Comparison of ENCODE assay signal across 10 cellular contexts in the genomic region with DNA sequence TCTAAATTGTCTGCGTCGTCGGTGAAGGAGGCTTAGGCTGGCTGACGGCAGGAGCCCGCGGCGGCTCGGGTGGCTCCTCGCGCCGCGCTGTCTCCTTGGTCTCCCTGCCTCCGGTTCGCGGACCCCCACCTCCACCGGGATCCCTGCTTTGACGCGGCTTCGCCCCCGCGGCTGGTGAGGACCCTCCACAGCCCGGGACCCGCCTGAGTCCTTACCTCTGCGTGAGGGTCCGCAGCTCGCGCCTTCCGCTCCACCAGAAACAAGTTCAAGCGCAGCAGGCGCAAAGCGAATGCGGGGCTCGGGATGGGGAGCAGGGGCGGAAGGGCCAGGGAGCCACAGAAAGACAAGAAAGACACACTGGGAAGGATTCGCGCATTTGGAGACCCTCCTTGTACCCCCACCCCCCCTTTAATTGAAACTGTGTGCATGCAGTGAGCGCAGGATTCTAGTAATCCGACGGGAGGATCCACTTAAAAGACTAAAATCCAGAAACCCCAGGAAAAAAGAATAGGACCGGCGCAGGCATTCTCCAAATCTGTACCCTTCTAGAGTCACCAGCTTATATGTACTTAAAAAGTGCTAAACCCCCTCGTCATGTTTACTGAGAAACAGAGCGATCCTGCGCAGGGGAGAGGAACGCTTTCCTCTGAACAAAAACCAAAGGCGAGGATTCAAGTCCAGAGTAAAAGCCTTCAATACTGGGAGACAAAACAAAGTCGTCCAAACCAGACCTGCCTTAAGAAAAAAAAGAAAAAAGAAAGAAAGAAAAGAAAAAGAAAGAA. TPM values are rescaled to one million over a fixed set of nuclear protein-coding genes. Genes with fewer than 3 reads are reported as not detected.
DNase-seq lines count a peak whose midpoint lies in the region; ATAC-seq, FAIRE-seq and TF ChIP-seq lines count a peak whose summit lies in the region.
"Had no signal": no experiment of that assay in that cellular context is flagged by ENCODE, and none has a peak within 500 bp of the region (broad histone marks: within the 10 kb centered on the region; RNA-seq: fewer than 3 reads in every experiment).

No MANE protein-coding gene starts in this region.

- peaks cover 69% of the 10 kb centered on the region for H3K27me3 Mint-ChIP-seq in GM23338 (ENCODE audit: insufficient read depth, low read depth, poor library complexity)

- H4K20me1 ChIP-seq in GM23338 (replicated peaks; ENCODE audit: insufficient read depth) (peaks cover 19% of the 10 kb centered on the region), keratinocyte (ENCODE audit: control insufficient read depth, extremely low read depth, insufficient read depth, low read length) (no peaks in the 10 kb centered on the region)

- no peaks in the 10 kb centered on the region; the same call in 2 of the 3 replicates for H3K36me3 Mint-ChIP-seq in GM23338 (ENCODE audit: low read depth)

- no peak overlapping the region for H3K27ac Mint-ChIP-seq in GM23338

- no peak for TF ChIP-seq CTCF in GM23338 (conservative IDR thresholded peaks at IDR 0.05; ENCODE audit: low read depth in 2 of 2)
- TF ChIP-seq CTCF in keratinocyte (optimal IDR thresholded peaks at IDR 0.05 in 1 of 3, IDR thresholded peaks at IDR 0.05 in 1 of 3, conservative IDR thresholded peaks at IDR 0.05 in 1 of 3; ENCODE audit: extremely low read depth in 1 of 3, insufficient read depth in 2 of 3, low read length in 3 of 3), result no peak
- no peak for TF ChIP-seq CTCF in spleen (IDR thresholded peaks at IDR 0.05 in 8 of 11, conservative IDR thresholded peaks at IDR 0.05 in 3 of 11)

- H3K9ac ChIP-seq in adipocyte (ENCODE audit: low read length) (peak overlapping the region; percentile 81), keratinocyte (ENCODE audit: control insufficient read depth, extremely low read depth, insufficient read depth, low read length) (peak overlapping the region; percentile 37)
- H3K9ac ChIP-seq: KMS-11 had no signal

- H3K27me3 ChIP-seq in GM23338 (ENCODE audit: insufficient read depth) (peaks cover 82% of the 10 kb centered on the region), adipocyte (replicated peaks; ENCODE audit: control insufficient read depth, insufficient read depth, low read length) (no peaks in the 10 kb centered on the region), keratinocyte (ENCODE audit: control insufficient read depth, extremely low read depth, insufficient read depth, low read length) (no peaks in the 10 kb centered on the region), spleen (replicated peaks in 1 of 7) (peaks cover 0 to 18% (median 0%) of the 10 kb centered on the region in 7 donors)

- H3K4me3 Mint-ChIP-seq in GM23338, result peak overlapping the region; percentile 79

- H3K4me1 ChIP-seq in GM23338 (ENCODE audit: insufficient read depth) (peaks cover 37% of the 10 kb centered on the region), adipocyte (ENCODE audit: control insufficient read depth, insufficient read depth, low read length) (peaks cover 67% of the 10 kb centered on the region), keratinocyte (ENCODE audit: control insufficient read depth, extremely low read depth, insufficient read depth, low read length) (peaks cover 24% of the 10 kb centered on the region), spleen (peaks cover 29 to 66% (median 53%) of the 10 kb centered on the region in 6 donors)

- peak; percentile 39 for DNase-seq in GM23338 (ENCODE audit: low spot score)
- DNase-seq in adipocyte (ENCODE audit: low read depth), result peak; percentile 45
- DNase-seq in keratinocyte (ENCODE audit: low read depth, low spot score), result no peak
- no peak for DNase-seq in spleen
- no peak for DNase-seq in activated CD4-positive, CD25-positive, alpha-beta regulatory T cell treated with anti-CD3 and anti-CD28 coated beads, Interleukin-2, amount 50 U/mL, for 72 hours
- DNase-seq in NCI-H2227 (lab: John Stamatoyannopoulos, UW; ENCODE audit: unreplicated experiment), result no peak
- DNase-seq in GM12891 (ENCODE audit: insufficient read length, low spot score), result no peak
- no peak for DNase-seq in NCI-H2171 (lab: John Stamatoyannopoulos, UW)
- DNase-seq: T1000 had no signal

- H3K4me2 ChIP-seq in GM23338 (peak overlapping the region; percentile 98), keratinocyte (ENCODE audit: control insufficient read depth, extremely low read depth, insufficient read depth, low read depth, low read length) (peak overlapping the region; percentile 66)
- H3K4me2 ChIP-seq: KMS-11 had no signal

- H3K4me3 ChIP-seq in GM23338 (peak overlapping the region; percentile 83), adipocyte (ENCODE audit: low read length) (peak overlapping the region; percentile 93), keratinocyte (ENCODE audit: control insufficient read depth in 2 of 3, extremely low read depth in 1 of 3, insufficient read depth in 2 of 3, low read depth in 1 of 3, low read length in 3 of 3) (peak overlapping the region in 2 of 3 experiments; percentile 5 to 44), spleen (peak overlapping the region; percentile 19 to 66 (median 40))

- no peak for TF ChIP-seq POLR2A in spleen (IDR thresholded peaks at IDR 0.05)
- TF ChIP-seq POLR2A in GM12891 (IDR thresholded peaks at IDR 0.05; ENCODE audit: low read depth, low read length), result no peak

- H3K36me3 ChIP-seq in GM23338 (ENCODE audit: insufficient read depth) (no peaks in the 10 kb centered on the region), adipocyte (ENCODE audit: control insufficient read depth, insufficient read depth, low read length, severe bottlenecking) (peaks cover 3% of the 10 kb centered on the region), keratinocyte (ENCODE audit: control insufficient read depth in 2 of 2, extremely low read depth in 1 of 2, insufficient read depth in 2 of 2, low read length in 2 of 2) (peaks cover 0 to 5% of the 10 kb centered on the region in 2 experiments), spleen (peaks cover 0 to 21% (median 10%) of the 10 kb centered on the region in 6 donors)

- WGBS in spleen, 5 donors, result 25 to 50% (median 31%) methylated on average over 41 to 47 of the region's 47 CpGs

- H3K4me1 Mint-ChIP-seq in GM23338, result peaks cover 42% of the 10 kb centered on the region

- intact Hi-C loops in spleen (cut with DNase I; ENCODE audit: low total_unique reads), result no loop called here

- FAIRE-seq in keratinocyte (lab: Jason Lieb, UNC) (no peak), GM12891 (lab: Jason Lieb, UNC) (no peak)

- H3K79me2 ChIP-seq in GM23338 (replicated peaks; ENCODE audit: insufficient read depth) (no peaks in the 10 kb centered on the region), keratinocyte (ENCODE audit: control insufficient read depth, insufficient read depth, low read length) (peaks cover 52% of the 10 kb centered on the region)

- H3K9me2 ChIP-seq in GM23338 (ENCODE audit: insufficient read depth), result no peaks in the 10 kb centered on the region

- no peaks in the 10 kb centered on the region for H3K9me3 Mint-ChIP-seq in GM23338

- ATAC-seq in GM23338, result peak; percentile 5

- dilution Hi-C loops in keratinocyte (cut with MboI; ENCODE audit: extremely low pct_ligation_motif_present, low sequenced_read_pairs), result no loop called here

- peaks cover 9% of the 10 kb centered on the region; the same call in 1 of the 2 replicates for H3F3A ChIP-seq in GM23338 (replicated peaks; ENCODE audit: low read depth)

- H3K9me3 ChIP-seq in adipocyte (ENCODE audit: control insufficient read depth, low read length) (no peaks in the 10 kb centered on the region), keratinocyte (ENCODE audit: control insufficient read depth, low read depth, low read length) (no peaks in the 10 kb centered on the region), spleen (no peaks in the 10 kb centered on the region)

- no peak overlapping the region for H3K27ac ChIP-seq in GM23338 (ENCODE audit: low read depth)
- H3K27ac ChIP-seq in keratinocyte (ENCODE audit: control insufficient read depth, insufficient read depth, low read length), result no peak overlapping the region
- H3K27ac ChIP-seq in spleen, result peak overlapping the region in 1 of 8 donors; percentile 40
- H3K27ac ChIP-seq: KMS-11 had no signal

- H2AFZ ChIP-seq in GM23338, result 0 out of 2 replicates have a peak overlapping the region, but pooled peaks have one; percentile 89
- peak overlapping the region; percentile 51 for H2AFZ ChIP-seq in keratinocyte (ENCODE audit: control insufficient read depth, low read length)

- no peaks in the 10 kb centered on the region for H3K9me1 ChIP-seq in keratinocyte (ENCODE audit: control insufficient read depth, extremely low read depth, insufficient read depth, low read length)

TF ChIP-seq in GM23338, 12 proteins besides CTCF, POLR2A, EP300 and RAD21 (continues in another document):
- TF ChIP-seq POLR2AphosphoS5 (IDR thresholded peaks at IDR 0.05; ENCODE audit: low read depth), result no peak

TF ChIP-seq in GM12891, 5 proteins besides CTCF, POLR2A, EP300 and RAD21 (continues in another document):
- TF ChIP-seq TAF1 (IDR thresholded peaks at IDR 0.05; ENCODE audit: low read depth, low read length) (no peak), POLR2AphosphoS5 (IDR thresholded peaks at IDR 0.05; ENCODE audit: low read depth, low read length) (no peak)

RNA-seq across cellular contexts. Expression of a gene that starts 3.8 kb away (rescaled TPM):
- total RNA-seq in GM23338 (2014; rRNA removed; shearing (Covaris generic)), result 1.5 TPM in 2 replicates
- polyA plus RNA-seq in GM23338 (2016; fragmentation: Nextera tagmentation; extraction: Ambion mirVana) (0.84 and 1.1 TPM in 2 replicates), keratinocyte (22.2 to 25.2 TPM (median 22.5 TPM) in 3 replicates), spleen (10 to 100 TPM; 11.1 to 16.8 (median 12.3) TPM)
- 8.2 TPM for polyA plus RNA-seq in keratinocyte (2011; ENCODE audit: low read depth)
- polyA plus RNA-seq in keratinocyte (2011; cell fraction: cytosol; rRNA removed), result 22.3 and 25.2 TPM in 2 replicates
- polyA plus RNA-seq in keratinocyte (2011; cell fraction: nucleus; rRNA removed), result 25.0 and 27.0 TPM in 2 replicates
- polyA plus RNA-seq in keratinocyte (2012; ENCODE audit: low replicate concordance), result 14.8 and 17.2 TPM in 2 replicates
- 14.9 to 30.2 TPM (median 28.5 TPM) in 3 replicates for polyA minus RNA-seq in keratinocyte
- polyA minus RNA-seq in keratinocyte (2011; cell fraction: cytosol; rRNA and poly(A)+ RNA removed), result 9.6 TPM
- polyA minus RNA-seq in keratinocyte (2011; cell fraction: nucleus; rRNA and poly(A)+ RNA removed), result 9.0 and 14.8 TPM in 2 replicates
- total RNA-seq in spleen, result 10 to 100 TPM; 23.6 to 43.8 (median 36.7) TPM
- polyA plus RNA-seq in GM12891 (2012; ENCODE audit: low read depth, missing spikeins), result 23.2 TPM

RNA-seq across cellular contexts. Expression of a gene that starts 5.4 kb away (rescaled TPM):
- total RNA-seq in GM23338 (2014; rRNA removed; shearing (Covaris generic)), result 0.38 and 1.2 TPM in 2 replicates
- polyA plus RNA-seq in GM23338 (2016; fragmentation: Nextera tagmentation; extraction: Ambion mirVana) (0.23 TPM in 1 of 2 replicates, not detected in the other), keratinocyte (1.3 to 2.2 TPM (median 1.6 TPM) in 3 replicates), spleen (1 to 10 TPM; 4.1 to 6.1 (median 4.2) TPM)
- 2.9 TPM for polyA plus RNA-seq in keratinocyte (2011; ENCODE audit: low read depth)
- polyA plus RNA-seq in keratinocyte (2011; cell fraction: cytosol; rRNA removed), result 1.9 and 2.4 TPM in 2 replicates
- 3.4 and 4.0 TPM in 2 replicates for polyA plus RNA-seq in keratinocyte (2011; cell fraction: nucleus; rRNA removed)
- polyA plus RNA-seq in keratinocyte (2012; ENCODE audit: low replicate concordance), result 2.7 and 4.3 TPM in 2 replicates
- polyA minus RNA-seq in keratinocyte, result 2.0 to 6.8 TPM (median 3.3 TPM) in 3 replicates
- polyA minus RNA-seq in keratinocyte (2011; cell fraction: cytosol; rRNA and poly(A)+ RNA removed), result 2.3 TPM
- 2.0 and 3.4 TPM in 2 replicates for polyA minus RNA-seq in keratinocyte (2011; cell fraction: nucleus; rRNA and poly(A)+ RNA removed)
- 10 to 100 TPM; 14.9 to 26.4 (median 19.7) TPM for total RNA-seq in spleen
- 3.3 TPM for polyA plus RNA-seq in GM12891 (2012; ENCODE audit: low read depth, missing spikeins)

Comparison
In these comparisons a context has a peak if more than half of its experiments do, and no peak if none do; other contexts are left out.
1. DNase-seq: peak in GM23338 (single experiment) and adipocyte (single experiment); none in keratinocyte (single experiment), spleen (single experiment), activated CD4-positive, CD25-positive, alpha-beta regulatory T cell treated with anti-CD3 and anti-CD28 coated beads, Interleukin-2, amount 50 U/mL, for 72 hours (single experiment), NCI-H2227 (single experiment), GM12891 (single experiment) and NCI-H2171 (single experiment).
2. H3K4me3 ChIP-seq: peak in every context shown above with its lines; median percentile 93 in adipocyte; 83 in GM23338; 40 in spleen; 24 in keratinocyte.